ENCODE assay signal across 9 cellular contexts in the genomic region with DNA sequence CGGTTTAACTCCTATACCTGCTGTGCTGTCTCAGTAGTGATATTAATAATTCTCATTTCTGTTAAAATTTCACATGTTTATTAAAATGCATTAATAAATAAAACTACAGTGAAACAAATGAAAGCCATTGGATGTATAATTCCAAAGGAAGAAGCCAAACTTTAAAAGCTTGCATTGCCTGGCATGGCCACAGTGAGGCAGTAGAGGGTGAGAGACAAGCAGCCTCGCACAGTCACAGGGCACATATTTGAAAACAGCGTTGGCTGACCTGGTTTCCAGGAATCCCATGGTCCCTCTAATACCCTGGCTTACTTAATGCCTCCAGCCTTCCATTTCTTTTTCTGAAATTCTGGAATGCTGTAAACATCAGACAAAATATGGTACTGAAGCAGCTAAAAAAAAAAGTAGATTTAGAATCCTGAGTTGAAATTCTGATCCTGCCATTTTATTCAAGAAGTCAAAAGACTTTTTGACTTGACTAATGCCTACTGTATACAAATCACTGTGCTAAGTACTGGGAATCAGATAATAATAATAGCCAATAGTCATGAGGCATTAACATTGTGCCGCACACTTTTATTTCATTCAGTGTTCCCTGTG. TPM values are rescaled to one million over a fixed set of nuclear protein-coding genes. Genes with fewer than 3 reads are reported as not detected.
DNase-seq lines count a peak whose midpoint lies in the region; ATAC-seq and TF ChIP-seq lines count a peak whose summit lies in the region.
"Had no signal": no experiment of that assay in that cellular context is flagged by ENCODE, and none has a peak within 500 bp of the region (broad histone marks: within the 10 kb centered on the region; RNA-seq: fewer than 3 reads in every experiment).

No MANE protein-coding gene starts in this region.

- no peak overlapping the region for H2BK5ac ChIP-seq in mesenchymal stem cell (ENCODE audit: low read depth, low read length, poor library complexity, severe bottlenecking)

- peak; percentile 57 for TF ChIP-seq CTCF in AG09319 (IDR thresholded peaks at IDR 0.05; ENCODE audit: low read depth, low read length)

- H3K36me3 ChIP-seq in mesenchymal stem cell (ENCODE audit: control insufficient read depth in 1 of 2, insufficient read depth in 2 of 2, low read depth in 1 of 2, low read length in 2 of 2), result peaks cover 0 to 13% of the 10 kb centered on the region in 2 experiments

- no peak overlapping the region for H4K91ac ChIP-seq in mesenchymal stem cell (ENCODE audit: low read length)

- peaks cover 0 to 21% of the 10 kb centered on the region in 2 experiments for H3K27me3 ChIP-seq in mesenchymal stem cell (ENCODE audit: control insufficient read depth in 1 of 2, insufficient read depth in 1 of 2, low read length in 2 of 2)

- no peak overlapping the region for H3K4me2 ChIP-seq in mesenchymal stem cell (ENCODE audit: low read length, poor library complexity, severe bottlenecking)

- H3K23ac ChIP-seq in mesenchymal stem cell (ENCODE audit: low read length in 2 of 2), result no peak overlapping the region

- H3K18ac ChIP-seq in mesenchymal stem cell (ENCODE audit: low read depth in 1 of 2, low read length in 2 of 2), result no peak overlapping the region

- H3K4me3 ChIP-seq in mesenchymal stem cell (ENCODE audit: insufficient read depth in 1 of 2, low read depth in 1 of 2, low read length in 2 of 2), result no peak overlapping the region
- H3K4me3 ChIP-seq: HAP-1 had no signal

- H3K79me1 ChIP-seq in mesenchymal stem cell (replicated peaks; ENCODE audit: low read length, poor library complexity, severe bottlenecking), result no peaks in the 10 kb centered on the region

- DNase-seq in AG09319 (ENCODE audit: extremely low read depth, low read depth), result no peak
- DNase-seq in NCI-H526 (lab: John Stamatoyannopoulos, UW), result peak; percentile 67 to 92
- peak; percentile 66 to 71 for DNase-seq in activated CD4-positive, alpha-beta T cell treated with anti-CD3 and anti-CD28 coated beads, Interleukin-2, amount 50 U/mL, for 4 hours
- DNase-seq in ecto neural progenitor cell (ENCODE audit: low spot score), result peak; percentile 79
- DNase-seq in mesenchymal stem cell, result peak; percentile 69
- peak; percentile 79 for DNase-seq in stimulated activated naive CD8-positive, alpha-beta T cell treated with anti-CD3 and anti-CD28 coated beads, Interleukin-15, Interleukin-2, amounts not matched to agents 100 U/mL and 50 U/mL, for 24 hours

- H2BK12ac ChIP-seq in mesenchymal stem cell (ENCODE audit: low read length in 2 of 2), result no peak overlapping the region

- ATAC-seq in GM21526 (IDR thresholded peaks at IDR 0.05; ENCODE audit: low FRiP score, unreplicated experiment) (peak; percentile 47), HG03097 (IDR thresholded peaks at IDR 0.05; ENCODE audit: low FRiP score, unreplicated experiment) (no peak)
- ATAC-seq in stimulated activated naive CD8-positive, alpha-beta T cell treated with anti-CD3 and anti-CD28 coated beads, Interleukin-15, Interleukin-2, amounts not matched to agents 100 U/mL and 50 U/mL, for 24 hours, result peak; percentile 58

- no peaks in the 10 kb centered on the region for H3K4me1 ChIP-seq in mesenchymal stem cell (ENCODE audit: control insufficient read depth, insufficient read depth, low read depth, low read length)
- H3K4me1 ChIP-seq: HAP-1 had no signal

- no peak overlapping the region for H2AFZ ChIP-seq in mesenchymal stem cell (ENCODE audit: low read depth, low read length)

- no peak overlapping the region for H4K8ac ChIP-seq in mesenchymal stem cell (ENCODE audit: low read length)

- no peak overlapping the region for H2BK15ac ChIP-seq in mesenchymal stem cell (ENCODE audit: low read depth, poor library complexity, severe bottlenecking)

- no peak overlapping the region for H3K9ac ChIP-seq in mesenchymal stem cell (ENCODE audit: low read length)

- no peak overlapping the region for H2AK5ac ChIP-seq in mesenchymal stem cell (ENCODE audit: low read length, severe bottlenecking)

- no peak overlapping the region for H3K4ac ChIP-seq in mesenchymal stem cell (ENCODE audit: low read depth in 1 of 2, low read length in 2 of 2)

- H2BK120ac ChIP-seq in mesenchymal stem cell (ENCODE audit: low read depth, low read length), result no peak overlapping the region

- H3K9me3 ChIP-seq in mesenchymal stem cell (ENCODE audit: control insufficient read depth, low read length), result no peaks in the 10 kb centered on the region
- H3K9me3 ChIP-seq: HAP-1 had no signal

- H3K14ac ChIP-seq in mesenchymal stem cell (ENCODE audit: low read length in 2 of 2), result no peak overlapping the region

- WGBS in mesenchymal stem cell, result 33% methylated on average over 3 of the region's 4 CpGs

- H3K27ac ChIP-seq in mesenchymal stem cell (ENCODE audit: low read length, poor library complexity, severe bottlenecking), result no peak overlapping the region

RNA-seq across cellular contexts. Expression of gene RNASEL, which starts 6.7 kb away (rescaled TPM):
- polyA plus RNA-seq in mesenchymal stem cell (2013, experiment 1 of 2), result 3.1 TPM
- polyA plus RNA-seq in mesenchymal stem cell (2013, experiment 2 of 2), result 3.3 TPM

RNA-seq across cellular contexts. Expression of gene RGS16, which starts 8.4 kb away (rescaled TPM):
- polyA plus RNA-seq in mesenchymal stem cell (2013, experiment 1 of 2), result 1.0 TPM
- 0.97 TPM for polyA plus RNA-seq in mesenchymal stem cell (2013, experiment 2 of 2)
